20 cellular contexts compared by ENCODE assay signal in the genomic region with DNA sequence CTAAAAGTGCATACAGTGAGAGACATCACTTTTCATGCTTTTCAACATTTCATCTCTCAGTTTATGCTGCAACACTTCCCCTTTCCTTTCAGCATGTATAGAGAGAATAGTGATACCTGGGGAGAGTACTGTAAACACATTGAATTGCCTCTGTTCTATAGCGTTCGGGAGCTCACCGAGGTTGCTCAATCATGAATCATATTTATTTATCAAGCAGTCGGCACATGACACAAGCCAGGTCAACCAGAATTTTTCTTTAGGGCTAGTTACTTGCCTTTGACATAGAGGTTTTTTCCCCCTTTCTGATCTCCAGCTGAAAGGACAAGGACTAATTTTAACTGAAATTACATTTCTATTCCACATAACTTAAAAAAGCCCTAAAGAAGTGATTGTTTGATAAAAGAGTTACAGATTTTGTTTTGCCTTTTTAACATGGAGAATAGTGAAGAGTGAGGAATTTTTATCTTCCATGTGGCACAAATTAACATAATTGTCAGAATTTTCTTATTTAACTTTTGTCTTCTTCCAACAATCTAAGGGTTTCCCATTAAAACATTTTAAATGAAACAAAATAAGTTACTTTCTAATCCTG.
DNase-seq lines count a peak whose midpoint lies in the region; FAIRE-seq and TF ChIP-seq lines count a peak whose summit lies in the region.
"Had no signal": no experiment of that assay in that cellular context is flagged by ENCODE, and none has a peak within 500 bp of the region (broad histone marks: within the 10 kb centered on the region; RNA-seq: fewer than 3 reads in every experiment).

No MANE protein-coding gene starts in this region.

- H3K9me3 ChIP-seq in breast epithelium, result no peaks in the 10 kb centered on the region
- H3K9me3 ChIP-seq in small intestine (ENCODE audit: control insufficient read depth, low read depth), result no peaks in the 10 kb centered on the region
- H3K9me3 ChIP-seq: uterus had no signal

- FAIRE-seq in small intestine (lab: Jason Lieb, UNC), result no peak
- FAIRE-seq: GM19239 had no signal

- H3K27ac ChIP-seq in breast epithelium, result no peak overlapping the region
- H3K27ac ChIP-seq in small intestine (ENCODE audit: low read depth in 1 of 2, low read length in 1 of 2), result no peak overlapping the region
- H3K27ac ChIP-seq: uterus had no signal

- H3K36me3 ChIP-seq in breast epithelium (no peaks in the 10 kb centered on the region), small intestine (ENCODE audit: control insufficient read depth in 2 of 2, insufficient read depth in 2 of 2, low read length in 2 of 2) (no peaks in the 10 kb centered on the region)
- H3K36me3 ChIP-seq: uterus had no signal

- CTCF ChIA-PET in MCF 10A (lab: Yijun Ruan, JAX), result interaction anchor here (0.6 to 1.0 kb wide), 3 partner anchors 548 to 1325 kb away, joined by 3 read pairs; no protein-coding TSS in a partner anchor

- H3K27me3 Mint-ChIP-seq in MCF 10A (ENCODE audit: insufficient read depth, unreplicated experiment), result no peaks in the 10 kb centered on the region
- H3K27me3 Mint-ChIP-seq: CD8-positive, alpha-beta memory T cell; T-helper 17 cell had no signal

- H3K27me3 ChIP-seq in breast epithelium, result peaks cover 0 to 3% of the 10 kb centered on the region in 2 donors
- H3K27me3 ChIP-seq in small intestine (ENCODE audit: control insufficient read depth in 2 of 2, insufficient read depth in 2 of 2, low read length in 2 of 2), result no peaks in the 10 kb centered on the region
- H3K27me3 ChIP-seq: uterus had no signal

- WGBS in small intestine, 3 donors, result 9 to 30% (median 25%) methylated on average over 4 of the region's 4 CpGs

- intact Hi-C loops in MCF 10A (cut with micrococcal nuclease) (no loop called here), breast epithelium (cut with DNase I; ENCODE audit: low total_unique reads) (no loop called here)

- TF ChIP-seq CTCF in MCF 10A (IDR thresholded peaks at IDR 0.05; ENCODE audit: unreplicated experiment), result no peak
- no peak for TF ChIP-seq CTCF in breast epithelium (IDR thresholded peaks at IDR 0.05)
- TF ChIP-seq CTCF in foreskin fibroblast (IDR thresholded peaks at IDR 0.05; ENCODE audit: low read depth, low read length), result no peak

- no peaks in the 10 kb centered on the region for H3K36me3 Mint-ChIP-seq in MCF 10A (ENCODE audit: insufficient read depth, unreplicated experiment)
- H3K36me3 Mint-ChIP-seq: CD8-positive, alpha-beta memory T cell had no signal

- no peak overlapping the region for H3K4me3 ChIP-seq in breast epithelium
- H3K4me3 ChIP-seq in small intestine (ENCODE audit: low read depth in 1 of 2, low read length in 2 of 2), result no peak overlapping the region
- H3K4me3 ChIP-seq in foreskin fibroblast (ENCODE audit: low read depth in 1 of 2, low read length in 2 of 2), result no peak overlapping the region
- H3K4me3 ChIP-seq: uterus had no signal

- H3K27ac Mint-ChIP-seq in MCF 10A (ENCODE audit: low read depth, unreplicated experiment), result no peak overlapping the region
- H3K27ac Mint-ChIP-seq: activated CD8-positive, alpha-beta T cell treated with anti-CD3 and anti-CD28 coated beads, Interleukin-2, amount 10 ng/mL, durations not matched to agents 7 days and 5 days; CD8-positive, alpha-beta memory T cell; T-helper 17 cell had no signal

- no peaks in the 10 kb centered on the region for H3K9me3 Mint-ChIP-seq in MCF 10A (ENCODE audit: unreplicated experiment)

- BruUV-seq in MCF 10A (replicated peaks; lab: Mats Ljungman, UMichigan), result no TSS peak

- peaks cover 12% of the 10 kb centered on the region for H3K4me1 Mint-ChIP-seq in MCF 10A (ENCODE audit: insufficient read depth, unreplicated experiment)
- H3K4me1 Mint-ChIP-seq: CD8-positive, alpha-beta memory T cell; T-helper 17 cell had no signal

- POLR2A ChIA-PET in MCF 10A (lab: Yijun Ruan, JAX), result interaction anchor here (0.7 to 1.0 kb wide), 5 partner anchors 10 to 275 kb away, joined by 3 to 4 read pairs (median 3); no protein-coding TSS in a partner anchor

- no peak for TF ChIP-seq POLR2A in breast epithelium (IDR thresholded peaks at IDR 0.05)

- no peak overlapping the region for H3K4me3 Mint-ChIP-seq in MCF 10A (ENCODE audit: unreplicated experiment)
- H3K4me3 Mint-ChIP-seq: activated CD8-positive, alpha-beta T cell treated with anti-CD3 and anti-CD28 coated beads, Interleukin-2, amount 10 ng/mL, durations not matched to agents 7 days and 5 days; CD8-positive, alpha-beta memory T cell; T-helper 17 cell had no signal

- DNase-seq in MCF 10A (ENCODE audit: unreplicated experiment) (peak; percentile 76), breast epithelium (ENCODE audit: low spot score in 2 of 2) (no peak), NCI-H146 treated with DMSO at 0.1 percent for 48 hours (lab: John Stamatoyannopoulos, UW; ENCODE audit: unreplicated experiment) (peak; percentile 57), SHP77 treated with DMSO at 0.1 percent for 48 hours (lab: John Stamatoyannopoulos, UW) (peak; percentile 18), small intestine (no peak), cerebellar cortex (ENCODE audit: low spot score) (no peak), foreskin fibroblast (no peak), midbrain (lab: John Stamatoyannopoulos, UW) (no peak)
- DNase-seq: activated CD4-positive, CD25-positive, alpha-beta regulatory T cell; activated CD8-positive, alpha-beta T cell treated with anti-CD3 and anti-CD28 coated beads, Interleukin-2, amount 10 ng/mL, durations not matched to agents 7 days and 5 days; CD8-positive, alpha-beta memory T cell; erythroblast; Karpas-422; left ventricle myocardium superior; NCI-H1694; stimulated activated CD8-positive, alpha-beta memory T cell treated with anti-CD3 and anti-CD28 coated beads, Interleukin-4, amount 100 ng/mL, for 48 hours; substantia nigra; T-helper 17 cell; uterus had no signal

- H3K4me1 ChIP-seq in breast epithelium, result no peaks in the 10 kb centered on the region
- no peaks in the 10 kb centered on the region for H3K4me1 ChIP-seq in small intestine (ENCODE audit: control insufficient read depth in 2 of 2, insufficient read depth in 1 of 2, low read depth in 1 of 2, low read length in 1 of 2)
- H3K4me1 ChIP-seq: uterus had no signal

Comparison
In these comparisons a context has a peak if more than half of its experiments do, and no peak if none do; other contexts are left out.
1. DNase-seq: peak in MCF 10A (single experiment), NCI-H146 treated with DMSO at 0.1 percent for 48 hours (single experiment) and SHP77 treated with DMSO at 0.1 percent for 48 hours (single experiment); none in breast epithelium (0 of 2), small intestine (single experiment), cerebellar cortex (single experiment), foreskin fibroblast (0 of 2) and midbrain (single experiment).